Comparison of ENCODE assay signal across 8 cellular contexts in the genomic region with DNA sequence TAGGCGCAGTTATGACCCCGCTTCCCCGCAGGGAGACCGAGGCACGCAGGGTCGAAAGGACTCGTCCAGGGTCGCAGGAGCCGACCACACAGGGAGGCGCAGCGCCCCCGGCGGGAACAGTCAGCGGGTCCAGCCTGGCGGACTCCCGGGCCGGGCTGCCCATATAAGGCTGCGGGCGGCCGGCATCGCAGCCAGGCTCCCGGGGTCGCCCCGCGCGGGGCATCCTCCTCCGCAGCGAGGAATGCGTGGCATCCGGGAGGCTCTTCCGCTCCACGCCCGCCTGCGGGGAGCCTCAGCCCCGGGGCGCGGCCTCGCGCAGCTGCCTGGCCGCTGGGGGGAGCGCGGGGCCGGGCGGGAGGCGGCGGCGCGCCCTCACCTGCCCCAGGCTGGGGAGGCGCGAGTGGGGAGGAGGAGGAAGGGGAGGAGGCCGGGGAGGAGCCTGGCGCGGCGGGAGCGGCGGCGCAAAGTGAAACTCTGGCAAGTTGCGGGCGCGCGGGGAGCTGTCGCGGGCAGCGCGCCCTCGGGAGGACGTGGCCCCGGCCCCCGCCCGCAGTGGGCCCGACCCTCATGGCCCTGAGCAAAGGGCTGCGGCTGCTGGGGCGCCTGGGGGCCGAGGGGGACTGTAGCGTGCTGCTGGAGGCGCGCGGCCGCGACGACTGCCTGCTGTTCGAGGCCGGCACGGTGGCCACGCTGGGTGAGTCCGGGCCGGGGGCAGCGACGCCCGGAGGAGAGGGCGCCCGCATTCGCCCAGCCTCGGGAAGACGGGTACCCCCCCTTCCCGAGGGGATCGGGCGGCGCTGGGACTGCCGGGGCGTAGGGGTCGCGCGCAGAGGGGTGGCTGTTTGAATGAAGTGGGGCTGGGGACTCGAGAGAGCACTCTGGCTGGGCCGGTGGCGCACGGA. TPM values are rescaled to one million over a fixed set of nuclear protein-coding genes. Genes with fewer than 3 reads are reported as not detected.
DNase-seq lines count a peak whose midpoint lies in the region; ATAC-seq, FAIRE-seq and TF ChIP-seq lines count a peak whose summit lies in the region.

A gene with protein sequence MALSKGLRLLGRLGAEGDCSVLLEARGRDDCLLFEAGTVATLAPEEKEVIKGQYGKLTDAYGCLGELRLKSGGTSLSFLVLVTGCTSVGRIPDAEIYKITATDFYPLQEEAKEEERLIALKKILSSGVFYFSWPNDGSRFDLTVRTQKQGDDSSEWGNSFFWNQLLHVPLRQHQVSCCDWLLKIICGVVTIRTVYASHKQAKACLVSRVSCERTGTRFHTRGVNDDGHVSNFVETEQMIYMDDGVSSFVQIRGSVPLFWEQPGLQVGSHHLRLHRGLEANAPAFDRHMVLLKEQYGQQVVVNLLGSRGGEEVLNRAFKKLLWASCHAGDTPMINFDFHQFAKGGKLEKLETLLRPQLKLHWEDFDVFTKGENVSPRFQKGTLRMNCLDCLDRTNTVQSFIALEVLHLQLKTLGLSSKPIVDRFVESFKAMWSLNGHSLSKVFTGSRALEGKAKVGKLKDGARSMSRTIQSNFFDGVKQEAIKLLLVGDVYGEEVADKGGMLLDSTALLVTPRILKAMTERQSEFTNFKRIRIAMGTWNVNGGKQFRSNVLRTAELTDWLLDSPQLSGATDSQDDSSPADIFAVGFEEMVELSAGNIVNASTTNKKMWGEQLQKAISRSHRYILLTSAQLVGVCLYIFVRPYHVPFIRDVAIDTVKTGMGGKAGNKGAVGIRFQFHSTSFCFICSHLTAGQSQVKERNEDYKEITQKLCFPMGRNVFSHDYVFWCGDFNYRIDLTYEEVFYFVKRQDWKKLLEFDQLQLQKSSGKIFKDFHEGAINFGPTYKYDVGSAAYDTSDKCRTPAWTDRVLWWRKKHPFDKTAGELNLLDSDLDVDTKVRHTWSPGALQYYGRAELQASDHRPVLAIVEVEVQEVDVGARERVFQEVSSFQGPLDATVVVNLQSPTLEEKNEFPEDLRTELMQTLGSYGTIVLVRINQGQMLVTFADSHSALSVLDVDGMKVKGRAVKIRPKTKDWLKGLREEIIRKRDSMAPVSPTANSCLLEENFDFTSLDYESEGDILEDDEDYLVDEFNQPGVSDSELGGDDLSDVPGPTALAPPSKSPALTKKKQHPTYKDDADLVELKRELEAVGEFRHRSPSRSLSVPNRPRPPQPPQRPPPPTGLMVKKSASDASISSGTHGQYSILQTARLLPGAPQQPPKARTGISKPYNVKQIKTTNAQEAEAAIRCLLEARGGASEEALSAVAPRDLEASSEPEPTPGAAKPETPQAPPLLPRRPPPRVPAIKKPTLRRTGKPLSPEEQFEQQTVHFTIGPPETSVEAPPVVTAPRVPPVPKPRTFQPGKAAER (N-terminal part only) (plus strand): TSS at position 469 of the 902 bp plus-strand sequence. CDS start 99 bp downstream, at position 568.

- intact Hi-C loops in T-helper 2 cell treated with Interferon-gamma antibody and Interleukin-4, amounts not matched to agents 100 ng/mL and 5 ng/mL, for 36 hours (cut with micrococcal nuclease), result loop anchor here (1.0 to 5.0 kb wide), 9 partner anchors 9 to 659 kb away; a partner anchor contains a TSS
- intact Hi-C loops in sciatic nerve (cut with DNase I), result no loop called here

- peak within 1 kb of the TSS; percentile 88 for H3K4me2 ChIP-seq in hepatocyte

- FAIRE-seq in H54 (lab: Jason Lieb, UNC), result no peak

- H3K9me2 ChIP-seq in hepatocyte (replicated peaks; ENCODE audit: insufficient read depth), result no peaks in the 10 kb centered on the region

- peak within 1 kb of the TSS; percentile 60 for H3K4me3 ChIP-seq in LNCaP clone FGC (ENCODE audit: low read depth, low read length)
- H3K4me3 ChIP-seq in hepatocyte, result peak within 1 kb of the TSS; percentile 92

- peak; percentile 76 for DNase-seq in GDM1 (lab: John Stamatoyannopoulos, UW)
- DNase-seq in H54 (ENCODE audit: insufficient read length, low spot score), result peak; percentile 58
- no peak for DNase-seq in LNCaP clone FGC (ENCODE audit: low read depth)
- peak in 40 of 58 donors; percentile 21 to 78 (median 58) for DNase-seq in anterior cingulate cortex (lab: John Stamatoyannopoulos, UW)
- peak; percentile 91 for DNase-seq in hepatocyte (ENCODE audit: low spot score)
- DNase-seq in sciatic nerve (ENCODE audit: low spot score), result peak; percentile 85
- no peak for DNase-seq in GF-D8 (lab: John Stamatoyannopoulos, UW)

- H3K9me3 ChIP-seq in hepatocyte (ENCODE audit: low read depth), result no peaks in the 10 kb centered on the region

- peak within 1 kb of the TSS; percentile 90 for H3K27ac ChIP-seq in hepatocyte

- peaks cover 33% of the 10 kb centered on the region for H3K79me2 ChIP-seq in hepatocyte

- no peaks in the 10 kb centered on the region for H3K36me3 ChIP-seq in hepatocyte (replicated peaks; ENCODE audit: insufficient read depth, low read depth)

- ATAC-seq in sciatic nerve, result peak; percentile 81

- H3K27me3 ChIP-seq in hepatocyte, result no peaks in the 10 kb centered on the region

- peak; percentile 39 for TF ChIP-seq CTCF in LNCaP clone FGC (IDR thresholded peaks at IDR 0.05; ENCODE audit: control insufficient read depth, extremely low read depth, insufficient read depth)
- peak; percentile 49 for TF ChIP-seq CTCF in hepatocyte (IDR thresholded peaks at IDR 0.05; ENCODE audit: poor library complexity)

- 2% methylated on average over 51 of the region's 108 CpGs for WGBS in hepatocyte (ENCODE audit: low lambda C conversion rate, missing lambda C conversion rate)

- no peaks in the 10 kb centered on the region for H4K20me1 ChIP-seq in hepatocyte (ENCODE audit: insufficient read depth, poor library complexity, severe bottlenecking)

- peaks cover 28% of the 10 kb centered on the region for H3K4me1 ChIP-seq in hepatocyte (ENCODE audit: insufficient read depth)

- H2AFZ ChIP-seq in hepatocyte, result peak within 1 kb of the TSS; percentile 84

- TF ChIP-seq POLR2A in H54 (IDR thresholded peaks at IDR 0.05; ENCODE audit: low read depth, low read length), result peak; percentile 71

RNA-seq across cellular contexts. Expression of the gene that starts here (rescaled TPM):
- 26.1 and 26.2 TPM in 2 replicates for total RNA-seq in T-helper 2 cell treated with Interferon-gamma antibody and Interleukin-4, amounts not matched to agents 100 ng/mL and 5 ng/mL, for 36 hours
- total RNA-seq in hepatocyte, result 15.4 and 15.6 TPM in 2 replicates
- polyA plus RNA-seq in hepatocyte, result 16.5 and 21.4 TPM in 2 replicates
- 22.5 TPM for total RNA-seq in sciatic nerve

Comparison
In these comparisons a context has a peak if more than half of its experiments do, and no peak if none do; other contexts are left out.
1. DNase-seq: peak in GDM1 (single experiment), H54 (single experiment), anterior cingulate cortex (40 of 58), hepatocyte (single experiment) and sciatic nerve (single experiment); none in LNCaP clone FGC (single experiment) and GF-D8 (single experiment).